Comparison of ENCODE assay signal across 1 cellular context in the genomic region with DNA sequence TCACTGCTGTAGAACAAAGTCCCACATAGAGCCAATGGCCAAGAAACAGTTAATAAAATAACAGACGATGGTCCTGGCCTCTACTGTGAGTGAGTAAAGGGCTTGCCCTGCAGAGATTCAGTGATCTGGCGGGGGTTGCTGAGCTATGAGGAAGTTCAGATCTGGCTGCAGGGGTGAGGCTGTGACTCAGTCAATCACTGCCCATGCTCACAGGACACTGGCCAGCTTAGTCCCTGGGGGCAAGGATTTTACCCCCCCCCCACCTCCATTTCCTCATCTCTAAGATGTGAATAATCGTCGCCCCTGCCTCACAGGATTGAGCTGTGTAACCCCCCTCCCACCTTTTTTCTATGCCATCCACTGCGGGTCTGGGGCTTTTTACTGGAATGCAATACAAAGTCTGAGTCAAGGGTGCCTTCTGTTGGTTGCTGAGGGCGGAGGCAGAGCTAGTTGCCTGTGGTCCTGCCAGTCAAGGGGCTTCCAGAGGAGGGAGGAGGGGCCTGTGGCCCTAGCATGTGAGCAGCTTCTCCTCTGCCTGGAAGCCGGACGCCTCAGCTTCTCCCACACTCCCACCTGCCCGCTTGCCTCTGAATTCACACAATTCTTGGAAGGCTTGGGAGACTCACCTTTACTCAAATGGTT.
TF ChIP-seq lines count a peak whose summit lies in the region.

No MANE protein-coding gene starts in this region.

TF ChIP-seq in SK-N-SH treated with all-trans-retinoic acid at 6 μM for 48 hours, 23 proteins besides CTCF, POLR2A, EP300 and RAD21:
- TF ChIP-seq, protein P1, sequence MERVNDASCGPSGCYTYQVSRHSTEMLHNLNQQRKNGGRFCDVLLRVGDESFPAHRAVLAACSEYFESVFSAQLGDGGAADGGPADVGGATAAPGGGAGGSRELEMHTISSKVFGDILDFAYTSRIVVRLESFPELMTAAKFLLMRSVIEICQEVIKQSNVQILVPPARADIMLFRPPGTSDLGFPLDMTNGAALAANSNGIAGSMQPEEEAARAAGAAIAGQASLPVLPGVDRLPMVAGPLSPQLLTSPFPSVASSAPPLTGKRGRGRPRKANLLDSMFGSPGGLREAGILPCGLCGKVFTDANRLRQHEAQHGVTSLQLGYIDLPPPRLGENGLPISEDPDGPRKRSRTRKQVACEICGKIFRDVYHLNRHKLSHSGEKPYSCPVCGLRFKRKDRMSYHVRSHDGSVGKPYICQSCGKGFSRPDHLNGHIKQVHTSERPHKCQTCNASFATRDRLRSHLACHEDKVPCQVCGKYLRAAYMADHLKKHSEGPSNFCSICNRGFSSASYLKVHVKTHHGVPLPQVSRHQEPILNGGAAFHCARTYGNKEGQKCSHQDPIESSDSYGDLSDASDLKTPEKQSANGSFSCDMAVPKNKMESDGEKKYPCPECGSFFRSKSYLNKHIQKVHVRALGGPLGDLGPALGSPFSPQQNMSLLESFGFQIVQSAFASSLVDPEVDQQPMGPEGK (CRISPR knock-in tag; IDR thresholded peaks at IDR 0.05; ENCODE audit: borderline replicate concordance), result 0 out of 2 replicates have a peak, but pooled peaks have one; percentile 25
